ENCODE assay signal across 2 cellular contexts in the genomic region with DNA sequence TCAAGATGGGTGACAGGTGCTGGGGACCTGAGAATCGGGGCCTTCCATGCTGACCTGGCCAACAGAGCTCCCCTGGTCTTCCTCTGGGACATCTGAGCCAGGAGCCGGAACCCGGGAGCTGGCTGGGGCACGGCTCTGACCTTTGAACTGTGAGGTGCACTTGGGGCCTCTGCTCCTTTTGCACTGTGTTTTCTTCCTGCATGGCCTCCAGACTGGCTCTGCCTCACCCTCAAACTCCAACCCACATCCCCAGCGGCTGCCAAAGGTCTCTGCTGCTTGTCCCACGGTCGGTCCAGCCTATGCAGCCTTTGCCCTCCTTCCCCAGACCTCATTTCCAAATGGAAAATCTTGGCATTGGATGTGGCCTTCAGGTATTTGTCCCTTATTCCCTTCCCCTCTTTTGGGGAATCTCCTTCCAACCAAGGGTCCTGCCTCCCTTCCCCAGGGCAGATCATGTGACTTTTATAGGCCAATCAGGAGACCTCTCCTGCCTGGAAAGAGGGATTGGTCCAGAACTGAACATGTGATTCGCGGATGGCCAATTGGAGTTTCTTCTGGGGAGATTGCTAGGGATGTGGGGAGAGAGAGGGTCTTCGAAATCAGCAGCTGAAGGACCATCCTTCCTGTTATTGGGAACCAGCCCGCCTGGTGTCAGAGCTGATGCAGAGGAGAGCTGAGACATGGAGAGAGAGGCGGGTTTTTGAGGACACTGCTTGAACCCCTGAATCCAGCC.
TF ChIP-seq lines count a peak whose summit lies in the region.

No MANE protein-coding gene starts in this region.

TF ChIP-seq in K562, 482 proteins besides CTCF, POLR2A, EP300 and RAD21 (continued from another document and continues in another):
- TF ChIP-seq, protein P1, sequence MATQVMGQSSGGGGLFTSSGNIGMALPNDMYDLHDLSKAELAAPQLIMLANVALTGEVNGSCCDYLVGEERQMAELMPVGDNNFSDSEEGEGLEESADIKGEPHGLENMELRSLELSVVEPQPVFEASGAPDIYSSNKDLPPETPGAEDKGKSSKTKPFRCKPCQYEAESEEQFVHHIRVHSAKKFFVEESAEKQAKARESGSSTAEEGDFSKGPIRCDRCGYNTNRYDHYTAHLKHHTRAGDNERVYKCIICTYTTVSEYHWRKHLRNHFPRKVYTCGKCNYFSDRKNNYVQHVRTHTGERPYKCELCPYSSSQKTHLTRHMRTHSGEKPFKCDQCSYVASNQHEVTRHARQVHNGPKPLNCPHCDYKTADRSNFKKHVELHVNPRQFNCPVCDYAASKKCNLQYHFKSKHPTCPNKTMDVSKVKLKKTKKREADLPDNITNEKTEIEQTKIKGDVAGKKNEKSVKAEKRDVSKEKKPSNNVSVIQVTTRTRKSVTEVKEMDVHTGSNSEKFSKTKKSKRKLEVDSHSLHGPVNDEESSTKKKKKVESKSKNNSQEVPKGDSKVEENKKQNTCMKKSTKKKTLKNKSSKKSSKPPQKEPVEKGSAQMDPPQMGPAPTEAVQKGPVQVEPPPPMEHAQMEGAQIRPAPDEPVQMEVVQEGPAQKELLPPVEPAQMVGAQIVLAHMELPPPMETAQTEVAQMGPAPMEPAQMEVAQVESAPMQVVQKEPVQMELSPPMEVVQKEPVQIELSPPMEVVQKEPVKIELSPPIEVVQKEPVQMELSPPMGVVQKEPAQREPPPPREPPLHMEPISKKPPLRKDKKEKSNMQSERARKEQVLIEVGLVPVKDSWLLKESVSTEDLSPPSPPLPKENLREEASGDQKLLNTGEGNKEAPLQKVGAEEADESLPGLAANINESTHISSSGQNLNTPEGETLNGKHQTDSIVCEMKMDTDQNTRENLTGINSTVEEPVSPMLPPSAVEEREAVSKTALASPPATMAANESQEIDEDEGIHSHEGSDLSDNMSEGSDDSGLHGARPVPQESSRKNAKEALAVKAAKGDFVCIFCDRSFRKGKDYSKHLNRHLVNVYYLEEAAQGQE (CRISPR knock-in tag; IDR thresholded peaks at IDR 0.05; ENCODE audit: low read depth), result no peak
- TF ChIP-seq, protein P2, sequence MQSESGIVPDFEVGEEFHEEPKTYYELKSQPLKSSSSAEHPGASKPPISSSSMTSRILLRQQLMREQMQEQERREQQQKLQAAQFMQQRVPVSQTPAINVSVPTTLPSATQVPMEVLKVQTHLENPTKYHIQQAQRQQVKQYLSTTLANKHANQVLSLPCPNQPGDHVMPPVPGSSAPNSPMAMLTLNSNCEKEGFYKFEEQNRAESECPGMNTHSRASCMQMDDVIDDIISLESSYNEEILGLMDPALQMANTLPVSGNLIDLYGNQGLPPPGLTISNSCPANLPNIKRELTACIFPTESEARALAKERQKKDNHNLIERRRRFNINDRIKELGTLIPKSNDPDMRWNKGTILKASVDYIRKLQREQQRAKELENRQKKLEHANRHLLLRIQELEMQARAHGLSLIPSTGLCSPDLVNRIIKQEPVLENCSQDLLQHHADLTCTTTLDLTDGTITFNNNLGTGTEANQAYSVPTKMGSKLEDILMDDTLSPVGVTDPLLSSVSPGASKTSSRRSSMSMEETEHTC (IDR thresholded peaks at IDR 0.05), result no peak
- TF ChIP-seq HEY1 (CRISPR knock-in tag; IDR thresholded peaks at IDR 0.05; ENCODE audit: borderline replicate concordance) (no peak), MTA1 (IDR thresholded peaks at IDR 0.05; ENCODE audit: borderline replicate concordance) (no peak), CCAR2 (IDR thresholded peaks at IDR 0.05; ENCODE audit: low read depth, low read length) (no peak), GATAD2B (IDR thresholded peaks at IDR 0.05; ENCODE audit: borderline replicate concordance) (no peak), NFYB (IDR thresholded peaks at IDR 0.05; ENCODE audit: extremely low read depth, insufficient read length) (peak; percentile 55), ZNF384 (IDR thresholded peaks at IDR 0.05; ENCODE audit: low read depth, low read length) (no peak), TOE1 (IDR thresholded peaks at IDR 0.05; ENCODE audit: borderline replicate concordance) (peak; percentile 84), TOE1 (CRISPR knock-in tag; IDR thresholded peaks at IDR 0.05; ENCODE audit: borderline replicate concordance, low read depth) (no peak), RCOR1 (IDR thresholded peaks at IDR 0.05; ENCODE audit: borderline replicate concordance in 1 of 2, low read depth in 2 of 2, low read length in 2 of 2) (no peak), ERF (CRISPR knock-in tag; IDR thresholded peaks at IDR 0.05) (no peak), ZNF3 (CRISPR knock-in tag; IDR thresholded peaks at IDR 0.05) (no peak), CBX8 (IDR thresholded peaks at IDR 0.05; ENCODE audit: borderline replicate concordance, extremely low read depth, low read depth, low read length, poor library complexity, severe bottlenecking) (no peak)
- TF ChIP-seq, protein P3, sequence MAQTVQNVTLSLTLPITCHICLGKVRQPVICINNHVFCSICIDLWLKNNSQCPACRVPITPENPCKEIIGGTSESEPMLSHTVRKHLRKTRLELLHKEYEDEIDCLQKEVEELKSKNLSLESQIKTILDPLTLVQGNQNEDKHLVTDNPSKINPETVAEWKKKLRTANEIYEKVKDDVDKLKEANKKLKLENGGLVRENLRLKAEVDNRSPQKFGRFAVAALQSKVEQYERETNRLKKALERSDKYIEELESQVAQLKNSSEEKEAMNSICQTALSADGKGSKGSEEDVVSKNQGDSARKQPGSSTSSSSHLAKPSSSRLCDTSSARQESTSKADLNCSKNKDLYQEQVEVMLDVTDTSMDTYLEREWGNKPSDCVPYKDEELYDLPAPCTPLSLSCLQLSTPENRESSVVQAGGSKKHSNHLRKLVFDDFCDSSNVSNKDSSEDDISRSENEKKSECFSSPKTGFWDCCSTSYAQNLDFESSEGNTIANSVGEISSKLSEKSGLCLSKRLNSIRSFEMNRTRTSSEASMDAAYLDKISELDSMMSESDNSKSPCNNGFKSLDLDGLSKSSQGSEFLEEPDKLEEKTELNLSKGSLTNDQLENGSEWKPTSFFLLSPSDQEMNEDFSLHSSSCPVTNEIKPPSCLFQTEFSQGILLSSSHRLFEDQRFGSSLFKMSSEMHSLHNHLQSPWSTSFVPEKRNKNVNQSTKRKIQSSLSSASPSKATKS (CRISPR knock-in tag; IDR thresholded peaks at IDR 0.05), result no peak
- TF ChIP-seq, protein P4, sequence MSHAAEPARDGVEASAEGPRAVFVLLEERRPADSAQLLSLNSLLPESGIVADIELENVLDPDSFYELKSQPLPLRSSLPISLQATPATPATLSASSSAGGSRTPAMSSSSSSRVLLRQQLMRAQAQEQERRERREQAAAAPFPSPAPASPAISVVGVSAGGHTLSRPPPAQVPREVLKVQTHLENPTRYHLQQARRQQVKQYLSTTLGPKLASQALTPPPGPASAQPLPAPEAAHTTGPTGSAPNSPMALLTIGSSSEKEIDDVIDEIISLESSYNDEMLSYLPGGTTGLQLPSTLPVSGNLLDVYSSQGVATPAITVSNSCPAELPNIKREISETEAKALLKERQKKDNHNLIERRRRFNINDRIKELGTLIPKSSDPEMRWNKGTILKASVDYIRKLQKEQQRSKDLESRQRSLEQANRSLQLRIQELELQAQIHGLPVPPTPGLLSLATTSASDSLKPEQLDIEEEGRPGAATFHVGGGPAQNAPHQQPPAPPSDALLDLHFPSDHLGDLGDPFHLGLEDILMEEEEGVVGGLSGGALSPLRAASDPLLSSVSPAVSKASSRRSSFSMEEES (CRISPR knock-in tag; IDR thresholded peaks at IDR 0.05), result peak; percentile 82
- TF ChIP-seq, protein P5, sequence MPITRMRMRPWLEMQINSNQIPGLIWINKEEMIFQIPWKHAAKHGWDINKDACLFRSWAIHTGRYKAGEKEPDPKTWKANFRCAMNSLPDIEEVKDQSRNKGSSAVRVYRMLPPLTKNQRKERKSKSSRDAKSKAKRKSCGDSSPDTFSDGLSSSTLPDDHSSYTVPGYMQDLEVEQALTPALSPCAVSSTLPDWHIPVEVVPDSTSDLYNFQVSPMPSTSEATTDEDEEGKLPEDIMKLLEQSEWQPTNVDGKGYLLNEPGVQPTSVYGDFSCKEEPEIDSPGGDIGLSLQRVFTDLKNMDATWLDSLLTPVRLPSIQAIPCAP (CRISPR knock-in tag; IDR thresholded peaks at IDR 0.05; ENCODE audit: borderline replicate concordance), result no peak

TF ChIP-seq in HepG2, 621 proteins besides CTCF, POLR2A, EP300 and RAD21 (continued from another document and continues in another):
- peak; percentile 33; the same call in 1 of the 2 replicates for TF ChIP-seq FOXO1 (CRISPR knock-in tag; IDR thresholded peaks at IDR 0.05)
- no peak for TF ChIP-seq BORCS8-MEF2B (CRISPR knock-in tag; IDR thresholded peaks at IDR 0.05)
- no peak for TF ChIP-seq SIN3A (IDR thresholded peaks at IDR 0.05; ENCODE audit: borderline replicate concordance, low read depth, low read length)
- TF ChIP-seq, protein P6, sequence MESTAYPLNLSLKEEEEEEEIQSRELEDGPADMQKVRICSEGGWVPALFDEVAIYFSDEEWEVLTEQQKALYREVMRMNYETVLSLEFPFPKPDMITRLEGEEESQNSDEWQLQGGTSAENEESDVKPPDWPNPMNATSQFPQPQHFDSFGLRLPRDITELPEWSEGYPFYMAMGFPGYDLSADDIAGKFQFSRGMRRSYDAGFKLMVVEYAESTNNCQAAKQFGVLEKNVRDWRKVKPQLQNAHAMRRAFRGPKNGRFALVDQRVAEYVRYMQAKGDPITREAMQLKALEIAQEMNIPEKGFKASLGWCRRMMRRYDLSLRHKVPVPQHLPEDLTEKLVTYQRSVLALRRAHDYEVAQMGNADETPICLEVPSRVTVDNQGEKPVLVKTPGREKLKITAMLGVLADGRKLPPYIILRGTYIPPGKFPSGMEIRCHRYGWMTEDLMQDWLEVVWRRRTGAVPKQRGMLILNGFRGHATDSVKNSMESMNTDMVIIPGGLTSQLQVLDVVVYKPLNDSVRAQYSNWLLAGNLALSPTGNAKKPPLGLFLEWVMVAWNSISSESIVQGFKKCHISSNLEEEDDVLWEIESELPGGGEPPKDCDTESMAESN (CRISPR knock-in tag; conservative IDR thresholded peaks at IDR 0.05), result 0 out of 2 replicates have a peak, but pooled peaks have one; percentile 36
- TF ChIP-seq RARA (CRISPR knock-in tag; IDR thresholded peaks at IDR 0.05), result peak; percentile 40; the same call in 1 of the 2 replicates
- TF ChIP-seq, protein P7, sequence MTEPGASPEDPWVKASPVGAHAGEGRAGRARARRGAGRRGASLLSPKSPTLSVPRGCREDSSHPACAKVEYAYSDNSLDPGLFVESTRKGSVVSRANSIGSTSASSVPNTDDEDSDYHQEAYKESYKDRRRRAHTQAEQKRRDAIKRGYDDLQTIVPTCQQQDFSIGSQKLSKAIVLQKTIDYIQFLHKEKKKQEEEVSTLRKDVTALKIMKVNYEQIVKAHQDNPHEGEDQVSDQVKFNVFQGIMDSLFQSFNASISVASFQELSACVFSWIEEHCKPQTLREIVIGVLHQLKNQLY (CRISPR knock-in tag; IDR thresholded peaks at IDR 0.05), result no peak
- TF ChIP-seq ZNF274 (CRISPR knock-in tag; IDR thresholded peaks at IDR 0.05), result no peak
- no peak for TF ChIP-seq HNRNPLL (IDR thresholded peaks at IDR 0.05; ENCODE audit: low read depth, low read length, poor library complexity, severe bottlenecking)
- no peak for TF ChIP-seq ZNF564 (CRISPR knock-in tag; IDR thresholded peaks at IDR 0.05)
- TF ChIP-seq DR1 (CRISPR knock-in tag; IDR thresholded peaks at IDR 0.05), result no peak
- TF ChIP-seq ZNF883 (CRISPR knock-in tag; IDR thresholded peaks at IDR 0.05; ENCODE audit: not compliant biosample characterization), result no peak
- TF ChIP-seq, protein P8, sequence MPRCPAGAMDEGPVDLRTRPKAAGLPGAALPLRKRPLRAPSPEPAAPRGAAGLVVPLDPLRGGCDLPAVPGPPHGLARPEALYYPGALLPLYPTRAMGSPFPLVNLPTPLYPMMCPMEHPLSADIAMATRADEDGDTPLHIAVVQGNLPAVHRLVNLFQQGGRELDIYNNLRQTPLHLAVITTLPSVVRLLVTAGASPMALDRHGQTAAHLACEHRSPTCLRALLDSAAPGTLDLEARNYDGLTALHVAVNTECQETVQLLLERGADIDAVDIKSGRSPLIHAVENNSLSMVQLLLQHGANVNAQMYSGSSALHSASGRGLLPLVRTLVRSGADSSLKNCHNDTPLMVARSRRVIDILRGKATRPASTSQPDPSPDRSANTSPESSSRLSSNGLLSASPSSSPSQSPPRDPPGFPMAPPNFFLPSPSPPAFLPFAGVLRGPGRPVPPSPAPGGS (CRISPR knock-in tag; IDR thresholded peaks at IDR 0.05), result no peak
- TF ChIP-seq ZNF652 (CRISPR knock-in tag; IDR thresholded peaks at IDR 0.05; ENCODE audit: borderline replicate concordance, low read depth), result no peak
- no peak for TF ChIP-seq ZNF672 (CRISPR knock-in tag; IDR thresholded peaks at IDR 0.05)
- peak; percentile 33; the same call in 1 of the 2 replicates for TF ChIP-seq HDAC2 (CRISPR knock-in tag; IDR thresholded peaks at IDR 0.05)
- TF ChIP-seq MTA3 (CRISPR knock-in tag; IDR thresholded peaks at IDR 0.05), result no peak
- TF ChIP-seq ZSCAN31 (CRISPR knock-in tag; IDR thresholded peaks at IDR 0.05; ENCODE audit: low read depth), result no peak
- peak; percentile 55 for TF ChIP-seq ZFX (CRISPR knock-in tag; IDR thresholded peaks at IDR 0.05; ENCODE audit: low read depth)
- no peak for TF ChIP-seq ZNF839 (CRISPR knock-in tag; IDR thresholded peaks at IDR 0.05; ENCODE audit: borderline replicate concordance)
- TF ChIP-seq, protein P9, sequence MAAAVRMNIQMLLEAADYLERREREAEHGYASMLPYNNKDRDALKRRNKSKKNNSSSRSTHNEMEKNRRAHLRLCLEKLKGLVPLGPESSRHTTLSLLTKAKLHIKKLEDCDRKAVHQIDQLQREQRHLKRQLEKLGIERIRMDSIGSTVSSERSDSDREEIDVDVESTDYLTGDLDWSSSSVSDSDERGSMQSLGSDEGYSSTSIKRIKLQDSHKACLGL (CRISPR knock-in tag; IDR thresholded peaks at IDR 0.05), result 0 out of 2 replicates have a peak, but pooled peaks have one; percentile 34
- TF ChIP-seq NFYB (CRISPR knock-in tag; IDR thresholded peaks at IDR 0.05), result peak; percentile 69
- no peak for TF ChIP-seq ZNF546 (CRISPR knock-in tag; conservative IDR thresholded peaks at IDR 0.05)
- no peak for TF ChIP-seq TBP (CRISPR knock-in tag; IDR thresholded peaks at IDR 0.05)
